Comparison of ENCODE assay signal across 21 cellular contexts in the genomic region with DNA sequence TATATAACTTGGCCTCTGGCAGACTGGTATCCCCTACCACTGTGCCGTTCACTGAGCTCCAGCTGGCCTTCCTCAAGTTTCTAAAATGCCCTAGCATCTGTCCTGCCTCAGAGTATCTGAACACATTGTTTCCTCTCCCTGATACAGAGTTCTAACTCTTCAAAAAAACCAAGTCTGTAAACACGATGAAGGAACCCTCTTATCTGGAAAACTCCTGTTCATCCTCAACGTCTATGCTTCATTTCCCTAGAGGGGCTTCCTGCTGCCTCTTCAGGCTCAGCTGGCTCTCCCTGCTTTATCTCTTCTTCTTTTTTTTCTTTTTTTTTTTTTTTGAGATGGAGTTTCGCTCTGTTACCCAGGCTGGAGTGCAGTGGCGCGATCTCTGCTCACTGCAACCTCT.
"Had no signal": no experiment of that assay in that cellular context is flagged by ENCODE, and none has a peak within 500 bp of the region (broad histone marks: within the 10 kb centered on the region; RNA-seq: fewer than 3 reads in every experiment).

No MANE protein-coding gene starts in this region.

- H3K4me3 ChIP-seq: dorsolateral prefrontal cortex, gastrocnemius medialis, left ventricle myocardium inferior, lung, ovary, psoas muscle, skin epidermis, spleen, testis, tibial artery had no signal

- DNase-seq: dorsolateral prefrontal cortex; effector CD4-positive, alpha-beta T cell; foreskin fibroblast; gastrocnemius medialis; head of caudate nucleus; left cardiac atrium; left ventricle myocardium inferior; natural killer cell; occipital lobe; ovary; posterior cingulate gyrus; psoas muscle; right cardiac atrium; spleen; stimulated activated CD4-positive, alpha-beta T cell treated with anti-CD3 and anti-CD28 coated beads, Interleukin-4, amount 100 ng/mL, for 4 hours; stimulated activated naive CD8-positive, alpha-beta T cell treated with anti-CD3 and anti-CD28 coated beads, Interleukin-15, Interleukin-2, amounts not matched to agents 100 U/mL and 50 U/mL, for 24 hours; substantia nigra; testis; tibial artery had no signal
